In the genomic region with DNA sequence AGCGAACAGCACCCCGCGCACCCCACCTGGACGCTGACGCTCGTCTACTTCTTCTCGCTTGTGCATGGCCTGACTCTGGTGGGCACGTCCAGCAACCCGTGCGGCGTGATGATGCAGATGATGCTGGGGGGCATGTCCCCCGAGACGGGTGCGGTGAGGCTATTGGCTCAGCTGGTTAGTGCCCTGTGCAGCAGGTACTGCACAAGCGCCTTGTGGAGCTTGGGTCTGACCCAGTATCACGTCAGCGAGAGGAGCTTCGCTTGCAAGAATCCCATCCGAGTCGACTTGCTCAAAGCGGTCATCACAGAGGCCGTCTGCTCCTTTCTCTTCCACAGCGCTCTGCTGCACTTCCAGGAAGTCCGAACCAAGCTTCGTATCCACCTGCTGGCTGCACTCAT, we compare ENCODE assay signal across 8 cellular contexts. TPM values are rescaled to one million over a fixed set of nuclear protein-coding genes. Genes with fewer than 3 reads are reported as not detected.
DNase-seq lines count a peak whose midpoint lies in the region; ATAC-seq, FAIRE-seq and TF ChIP-seq lines count a peak whose summit lies in the region.

No MANE protein-coding gene starts in this region.

- CTCF ChIA-PET in AG04449 (lab: Yijun Ruan, JAX), result interaction anchor here (1.1 kb wide), 1 partner anchor 29 kb away, joined by 3 read pairs; no protein-coding TSS in a partner anchor

- no peaks in the 10 kb centered on the region for H3K9me3 Mint-ChIP-seq in IgD-negative memory B cell
- H3K9me3 Mint-ChIP-seq in activated T-cell treated with anti-CD3 and anti-CD28 coated beads, Interleukin-2, amount 50 U/mL, for 72 hours, result no peaks in the 10 kb centered on the region
- peaks cover 28% of the 10 kb centered on the region for H3K9me3 Mint-ChIP-seq in nephron progenitor cell

- no peak overlapping the region for H3K27ac ChIP-seq in foreskin keratinocyte

- H3K27ac Mint-ChIP-seq in IgD-negative memory B cell (peak overlapping the region; percentile 48 to 78 (median 57)), nephron progenitor cell (peak overlapping the region; percentile 18)
- no peak overlapping the region for H3K27ac Mint-ChIP-seq in activated T-cell treated with anti-CD3 and anti-CD28 coated beads, Interleukin-2, amount 50 U/mL, for 72 hours

- POLR2A ChIA-PET in AG04449 (lab: Yijun Ruan, JAX), result interaction anchor here (1.0 to 1.2 kb wide), 2 partner anchors 12 to 36 kb away, joined by 3 to 4 read pairs; no protein-coding TSS in a partner anchor

- H3K4me3 Mint-ChIP-seq in IgD-negative memory B cell (peak overlapping the region; percentile 85 to 97 (median 92)), nephron progenitor cell (peak overlapping the region; percentile 91)
- peak overlapping the region; percentile 81 to 89 for H3K4me3 Mint-ChIP-seq in activated T-cell treated with anti-CD3 and anti-CD28 coated beads, Interleukin-2, amount 50 U/mL, for 72 hours

- DNase-seq in AG04449 (ENCODE audit: low read depth, low spot score) (no peak), foreskin keratinocyte (peak; percentile 13 to 31), nephron progenitor cell (no peak), D721Med (ENCODE audit: insufficient read length, low spot score) (no peak), MV-4-11 (lab: John Stamatoyannopoulos, UW) (no peak)
- peak in 1 of 2 donors; percentile 8 for DNase-seq in activated T-cell treated with anti-CD3 and anti-CD28 coated beads, Interleukin-2, amount 50 U/mL, for 72 hours

- H3K27me3 Mint-ChIP-seq in IgD-negative memory B cell (no peaks in the 10 kb centered on the region), nephron progenitor cell (ENCODE audit: low read depth, poor library complexity) (peaks cover 35% of the 10 kb centered on the region)
- peaks cover 28% of the 10 kb centered on the region for H3K27me3 Mint-ChIP-seq in activated T-cell treated with anti-CD3 and anti-CD28 coated beads, Interleukin-2, amount 50 U/mL, for 72 hours (ENCODE audit: low read depth)

- ATAC-seq in GM18511 (IDR thresholded peaks at IDR 0.05; ENCODE audit: unreplicated experiment) (peak; percentile 8), foreskin keratinocyte (peak; percentile 37)
- ATAC-seq in activated T-cell treated with anti-CD3 and anti-CD28 coated beads, Interleukin-2, amount 50 U/mL, for 72 hours (replicated peaks in 1 of 2), result peak; percentile 17 to 25

- H3K4me1 Mint-ChIP-seq in IgD-negative memory B cell (peaks cover 2 to 14% (median 13%) of the 10 kb centered on the region in 3 donors), nephron progenitor cell (peaks cover 18% of the 10 kb centered on the region)
- peaks cover 26% of the 10 kb centered on the region for H3K4me1 Mint-ChIP-seq in activated T-cell treated with anti-CD3 and anti-CD28 coated beads, Interleukin-2, amount 50 U/mL, for 72 hours (ENCODE audit: low read depth)

- FAIRE-seq in D721Med (lab: Jason Lieb, UNC), result no peak

- peaks cover 5% of the 10 kb centered on the region for H3K4me1 ChIP-seq in foreskin keratinocyte

- peak overlapping the region; percentile 69 for H3K4me3 ChIP-seq in AG04449 (ENCODE audit: low read depth, low read length)

- H3K27me3 ChIP-seq in foreskin keratinocyte, result no peaks in the 10 kb centered on the region

- TF ChIP-seq CTCF in AG04449 (IDR thresholded peaks at IDR 0.05; ENCODE audit: insufficient read depth, low read length, missing control alignments) (no peak), foreskin keratinocyte (conservative IDR thresholded peaks at IDR 0.05) (peak; percentile 23), nephron progenitor cell (IDR thresholded peaks at IDR 0.05) (no peak), D721Med (IDR thresholded peaks at IDR 0.05; ENCODE audit: insufficient read depth, missing control alignments) (no peak)

- H3K36me3 Mint-ChIP-seq in IgD-negative memory B cell (no peaks in the 10 kb centered on the region), nephron progenitor cell (ENCODE audit: low read depth) (peaks cover 35% of the 10 kb centered on the region)
- H3K36me3 Mint-ChIP-seq in activated T-cell treated with anti-CD3 and anti-CD28 coated beads, Interleukin-2, amount 50 U/mL, for 72 hours (ENCODE audit: insufficient read depth in 2 of 2), result no peaks in the 10 kb centered on the region

RNA-seq across cellular contexts. Expression of a gene that starts 0.4 kb away (rescaled TPM):
- polyA plus RNA-seq in IgD-negative memory B cell, result 0.48 TPM
- total RNA-seq in activated T-cell treated with anti-CD3 and anti-CD28 coated beads, Interleukin-2, amount 50 U/mL, for 72 hours, result under 1 TPM; 0.22 to 0.69 TPM
- total RNA-seq in foreskin keratinocyte, result 0.17 and 0.18 TPM in 2 replicates
- polyA plus RNA-seq in foreskin keratinocyte, result 0.11 and 0.13 TPM in 2 replicates

RNA-seq across cellular contexts. Expression of a gene that starts 47.4 kb away (rescaled TPM):
- polyA plus RNA-seq in IgD-negative memory B cell (100 TPM), foreskin keratinocyte (136 and 158 TPM in 2 replicates)
- total RNA-seq in activated T-cell treated with anti-CD3 and anti-CD28 coated beads, Interleukin-2, amount 50 U/mL, for 72 hours, result 100 to 1,000 TPM; 162 to 174 TPM
- 147 and 151 TPM in 2 replicates for total RNA-seq in foreskin keratinocyte

Comparison
In these comparisons a context has a peak if more than half of its experiments do, and no peak if none do; other contexts are left out.
1. DNase-seq: peak in foreskin keratinocyte (2 of 2); none in AG04449 (single experiment), nephron progenitor cell (single experiment), D721Med (single experiment) and MV-4-11 (single experiment).
2. Peak in every context shown above with its lines, with median percentiles within 50 percentile points of each other: ATAC-seq and H3K4me3 Mint-ChIP-seq.